22 cellular contexts compared by ENCODE assay signal in genomic region chr6:33642897-33643296, GRCh38. TPM values are rescaled to one million over a fixed set of nuclear protein-coding genes. Genes with fewer than 3 reads are reported as not detected.
DNase-seq lines count a peak whose midpoint lies in the region; ATAC-seq, FAIRE-seq and TF ChIP-seq lines count a peak whose summit lies in the region.
"Had no signal": no experiment of that assay in that cellular context is flagged by ENCODE, and none has a peak within 500 bp of the region (broad histone marks: within the 10 kb centered on the region; RNA-seq: fewer than 3 reads in every experiment).

No MANE protein-coding gene starts in this region.

- no peak overlapping the region for H3K27ac ChIP-seq in SK-N-SH (ENCODE audit: low read depth in 2 of 2, low read length in 1 of 2)
- H3K27ac ChIP-seq in HEK293 (ENCODE audit: extremely low read depth, low read depth, low read length) = no peak overlapping the region
- no peak overlapping the region for H3K27ac ChIP-seq in K562 (ENCODE audit: extremely low read depth, low read depth, low read length)
- H3K27ac ChIP-seq: KMS-11, SJCRH30 had no signal

- POLR2A ChIA-PET in SK-N-SH (lab: Yijun Ruan, JAX) (no interaction called here), HEK293 (lab: Yijun Ruan, JAX) (no interaction called here), K562 (lab: Yijun Ruan, JAX) (interaction anchor here (0.9 to 1.6 kb wide), 4 partner anchors 11 to 154 kb away, joined by 3 to 4 read pairs (median 3); no protein-coding TSS in a partner anchor)

- no peak overlapping the region for H3K9ac ChIP-seq in SK-N-SH
- H3K9ac ChIP-seq in K562 (ENCODE audit: insufficient read depth in 1 of 2, low read depth in 2 of 2, low read length in 2 of 2) = 0 out of 4 replicates have a peak overlapping the region, but pooled peaks of 1 of the 2 experiments have one; percentile 38
- H3K9ac ChIP-seq: KMS-11 had no signal

- no peak for TF ChIP-seq POLR2A in K562 (conservative IDR thresholded peaks at IDR 0.05)

- peak; percentile 48 for FAIRE-seq in K562 (lab: Jason Lieb, UNC)
- FAIRE-seq: A204.1, GM12878, HepG2 had no signal

- peaks cover 69% of the 10 kb centered on the region for H3K4me1 Mint-ChIP-seq in stimulated activated effector memory CD8-positive, alpha-beta T cell treated with anti-CD3 and anti-CD28 coated beads, Interleukin-12 subunit alpha, Interleukin-12 subunit beta, amount 100 ng/mL, for 72 hours

- H3K9me2 ChIP-seq in SK-N-SH = no peaks in the 10 kb centered on the region

- no peaks in the 10 kb centered on the region for H3K27me3 ChIP-seq in SK-N-SH (ENCODE audit: insufficient read depth)
- no peaks in the 10 kb centered on the region for H3K27me3 ChIP-seq in K562 (ENCODE audit: control insufficient read depth in 2 of 2, insufficient read depth in 2 of 2, low read length in 2 of 2)
- H3K27me3 ChIP-seq: SJCRH30 had no signal

- H3K9me3 ChIP-seq in SK-N-SH = no peaks in the 10 kb centered on the region
- H3K9me3 ChIP-seq in HEK293 (ENCODE audit: control insufficient read depth, insufficient read depth, low read depth, low read length) = no peaks in the 10 kb centered on the region
- H3K9me3 ChIP-seq in K562 (replicated peaks; ENCODE audit: control insufficient read depth, insufficient read depth, low read depth, low read length) = no peaks in the 10 kb centered on the region
- H3K9me3 ChIP-seq: SJCRH30 had no signal

- H3K4me3 ChIP-seq in SK-N-SH (ENCODE audit: low read depth in 2 of 2, low read length in 1 of 2) (no peak overlapping the region), HEK293 (ENCODE audit: low read depth, low read length) (no peak overlapping the region), K562 (no peak overlapping the region)
- H3K4me3 ChIP-seq: GM12878, SJCRH30 had no signal

- TF ChIP-seq CTCF in SK-N-SH (IDR thresholded peaks at IDR 0.05) (no peak), HEK293 (tag by site-specific recombination; IDR thresholded peaks at IDR 0.05) (no peak), K562 (IDR thresholded peaks at IDR 0.05 in 2 of 3, conservative IDR thresholded peaks at IDR 0.05 in 1 of 3; ENCODE audit: insufficient read depth in 2 of 3, low read depth in 1 of 3, low read length in 3 of 3) (no peak)

- no peaks in the 10 kb centered on the region for H3K9me3 Mint-ChIP-seq in stimulated activated effector memory CD8-positive, alpha-beta T cell treated with anti-CD3 and anti-CD28 coated beads, Interleukin-12 subunit alpha, Interleukin-12 subunit beta, amount 100 ng/mL, for 72 hours
- H3K9me3 Mint-ChIP-seq: CD4-positive, alpha-beta memory T cell had no signal

- peak overlapping the region; percentile 88 for H3K27ac Mint-ChIP-seq in stimulated activated effector memory CD8-positive, alpha-beta T cell treated with anti-CD3 and anti-CD28 coated beads, Interleukin-12 subunit alpha, Interleukin-12 subunit beta, amount 100 ng/mL, for 72 hours

- DNase-seq in SK-N-SH (peak; percentile 58), K562 (ENCODE audit: extremely low read depth in 1 of 4, low spot score in 3 of 4) (peak in 1 of 4 experiments; percentile 27), islet precursor cell (no peak), NCI-H526 treated with DMSO at 0.1 percent for 48 hours (lab: John Stamatoyannopoulos, UW) (no peak)
- DNase-seq in stimulated activated effector memory CD8-positive, alpha-beta T cell treated with anti-CD3 and anti-CD28 coated beads, Interleukin-12 subunit alpha, Interleukin-12 subunit beta, amount 100 ng/mL, for 72 hours (ENCODE audit: low spot score in 2 of 2) = no peak
- no peak for DNase-seq in effector CD4-positive, alpha-beta T cell
- DNase-seq: CD4-positive, alpha-beta memory T cell; DMS53; EL; MV-4-11; NCI-H1417 treated with DMSO at 0.1 percent for 48 hours; NCI-H187 treated with DMSO at 0.1 percent for 48 hours; NCI-H2171; NCI-H748 treated with DMSO at 0.1 percent for 48 hours; OCI-M1; SJCRH30 had no signal

- CTCF ChIA-PET in SK-N-SH (lab: Yijun Ruan, JAX) = interaction anchor here (0.9 to 1.5 kb wide), 6 partner anchors 9 to 58 kb away, joined by 3 to 8 read pairs (median 4); no protein-coding TSS in a partner anchor
- CTCF ChIA-PET in HEK293 (lab: Yijun Ruan, JAX) = interaction anchor here (0.7 to 1.1 kb wide), 4 partner anchors 9 to 63 kb away, joined by 3 to 7 read pairs (median 3); no protein-coding TSS in a partner anchor
- CTCF ChIA-PET in K562 (lab: Yijun Ruan, JAX; ENCODE audit: low intra/inter-chr PET ratio) = no interaction called here

- TF ChIP-seq RAD21 in SK-N-SH (IDR thresholded peaks at IDR 0.05; ENCODE audit: low read length) = no peak
- no peak for TF ChIP-seq RAD21 in K562 (CRISPR knock-in tag; conservative IDR thresholded peaks at IDR 0.05 in 1 of 2, IDR thresholded peaks at IDR 0.05 in 1 of 2)

- no peak overlapping the region for H2AFZ ChIP-seq in SK-N-SH (ENCODE audit: low read depth)
- H2AFZ ChIP-seq in K562 (ENCODE audit: low read depth, low read length) = no peak overlapping the region

- H3K4me1 ChIP-seq in SK-N-SH (ENCODE audit: control insufficient read depth in 1 of 2, insufficient read depth in 2 of 2, low read depth in 1 of 2, low read length in 1 of 2) (peaks cover 0 to 5% of the 10 kb centered on the region in 2 experiments; a peak in 1 of 4 replicates), HEK293 (ENCODE audit: control insufficient read depth, insufficient read depth, low read length) (no peaks in the 10 kb centered on the region), K562 (replicated peaks in 1 of 2; ENCODE audit: control insufficient read depth in 2 of 2, insufficient read depth in 2 of 2, low read length in 2 of 2) (peaks cover 0 to 23% of the 10 kb centered on the region in 2 experiments; a peak in 3 of 5 replicates)
- H3K4me1 ChIP-seq: SJCRH30 had no signal

- 93% methylated on average over 2 of the region's 4 CpGs for WGBS in SK-N-SH (ENCODE audit: low lambda C conversion rate)
- WGBS in K562 (ENCODE audit: insufficient coverage, low coverage, missing lambda C conversion rate) = 68% methylated on average over 4 of the region's 4 CpGs

- H3K36me3 ChIP-seq in SK-N-SH (replicated peaks in 1 of 2; ENCODE audit: control insufficient read depth in 1 of 2, insufficient read depth in 2 of 2, low read length in 1 of 2) (no peaks in the 10 kb centered on the region), HEK293 (ENCODE audit: control insufficient read depth in 2 of 2, insufficient read depth in 1 of 2, low read length in 2 of 2) (no peaks in the 10 kb centered on the region; a peak in 1 of 3 replicates), K562 (ENCODE audit: control insufficient read depth, insufficient read depth, low read length) (peaks cover 38% of the 10 kb centered on the region; the same call in 2 of the 3 replicates)
- H3K36me3 ChIP-seq: SJCRH30 had no signal

- in situ Hi-C loops in K562 (cut with MboI) = no loop called here

- no TSS peak for BruUV-seq in K562 (replicated peaks; lab: Mats Ljungman, UMichigan)

- no peaks in the 10 kb centered on the region for H3K9me1 ChIP-seq in K562 (ENCODE audit: control insufficient read depth, insufficient read depth, low read length)

- H4K20me1 ChIP-seq in SK-N-SH (ENCODE audit: insufficient read depth) (no peaks in the 10 kb centered on the region), K562 (replicated peaks; ENCODE audit: control insufficient read depth, insufficient read depth, low read length) (no peaks in the 10 kb centered on the region; the same call in 1 of the 2 replicates)

- no peak overlapping the region for H3K4me2 ChIP-seq in SK-N-SH
- H3K4me2 ChIP-seq in K562 (ENCODE audit: insufficient read depth, low read length) = no peak overlapping the region
- H3K4me2 ChIP-seq: KMS-11 had no signal

- intact Hi-C loops in K562 (cut with micrococcal nuclease) = no loop called here

- ATAC-seq in SK-N-SH treated with all-trans-retinoic acid at 6 μM for 48 hours = no peak
- peak; percentile 62 for ATAC-seq in K562
- no peak for ATAC-seq in stimulated activated effector memory CD8-positive, alpha-beta T cell treated with anti-CD3 and anti-CD28 coated beads, Interleukin-12 subunit alpha, Interleukin-12 subunit beta, amount 100 ng/mL, for 72 hours
- ATAC-seq: GM12878, HepG2 had no signal

- H3K79me2 ChIP-seq in SK-N-SH (ENCODE audit: insufficient read depth) (no peaks in the 10 kb centered on the region), K562 (ENCODE audit: control insufficient read depth, insufficient read depth, low read length) (no peaks in the 10 kb centered on the region; the same call in 2 of the 3 replicates)

- H3K36me3 Mint-ChIP-seq in stimulated activated effector memory CD8-positive, alpha-beta T cell treated with anti-CD3 and anti-CD28 coated beads, Interleukin-12 subunit alpha, Interleukin-12 subunit beta, amount 100 ng/mL, for 72 hours = peaks cover 64% of the 10 kb centered on the region

- TF ChIP-seq EP300 in SK-N-SH (IDR thresholded peaks at IDR 0.05; ENCODE audit: borderline replicate concordance in 1 of 2, low read depth in 1 of 2, low read length in 1 of 2) (no peak), K562 (IDR thresholded peaks at IDR 0.05; ENCODE audit: low read length) (no peak)

- H3K4me3 Mint-ChIP-seq in stimulated activated effector memory CD8-positive, alpha-beta T cell treated with anti-CD3 and anti-CD28 coated beads, Interleukin-12 subunit alpha, Interleukin-12 subunit beta, amount 100 ng/mL, for 72 hours = no peak overlapping the region
- H3K4me3 Mint-ChIP-seq: CD4-positive, alpha-beta memory T cell had no signal

- H3F3A ChIP-seq in SK-N-SH (replicated peaks; ENCODE audit: insufficient read depth) = no peaks in the 10 kb centered on the region

TF ChIP-seq in K562, 482 proteins besides CTCF, POLR2A, EP300 and RAD21 (continues in another document):
- peak; percentile 82 for TF ChIP-seq NFIC (IDR thresholded peaks at IDR 0.05)

RNA-seq across cellular contexts. Expression of gene ITPR3, which starts 21.8 kb away (rescaled TPM):
- polyA plus RNA-seq in SK-N-SH (2012; rRNA removed) (4.7 and 8.1 TPM in 2 replicates), K562 (2011; rRNA removed) (14.7 and 22.4 TPM in 2 replicates), K562 (2014; fragmentation: Illumina TruSeq; extraction: Trizol) (20.5 and 22.0 TPM in 2 replicates), K562 (2014; fragmentation: Nextera tagmentation; extraction: Ambion mirVana) (under 1 TPM; 0.39 to 0.73 TPM), K562 (2014; rRNA removed) (20.9 and 23.7 TPM in 2 replicates)
- 1.9 and 3.7 TPM in 2 replicates for polyA plus RNA-seq in SK-N-SH (2012; cell fraction: cytosol; rRNA removed)
- 22.6 and 23.4 TPM in 2 replicates for polyA plus RNA-seq in SK-N-SH (2012; cell fraction: nucleus; rRNA removed)
- total RNA-seq in K562 (2011; cell fraction: chromatin; rRNA removed; ENCODE audit: low replicate concordance) = 128 and 310 TPM in 2 replicates
- total RNA-seq in K562 (2011; cell fraction: nucleolus; rRNA removed) = 120 and 148 TPM in 2 replicates
- 89.0 and 102 TPM in 2 replicates for total RNA-seq in K562 (2011; cell fraction: nucleoplasm; rRNA removed)
- total RNA-seq in K562 (2014; rRNA removed) (13.2 and 17.2 TPM in 2 replicates), K562 (2014; rRNA removed; fragmentation: Illumina TruSeq; extraction: Trizol) (4.9 and 7.0 TPM in 2 replicates), K562 (2015; rRNA removed; fragmentation: Illumina TruSeq; extraction: Trizol) (7.0 and 7.7 TPM in 2 replicates), K562 (2021) (31.2 and 35.7 TPM in 2 replicates)
- polyA plus RNA-seq in K562 (2011; cell fraction: cytosol; rRNA removed) = 15.6 and 18.8 TPM in 2 replicates
- polyA plus RNA-seq in K562 (2011; cell fraction: nucleus; rRNA removed) = 187 and 251 TPM in 2 replicates
- polyA plus RNA-seq in K562 (2012) = 14.4 and 17.4 TPM in 2 replicates
- polyA minus RNA-seq in K562 (2011; rRNA and poly(A)+ RNA removed) = 18.8 and 19.6 TPM in 2 replicates
- polyA minus RNA-seq in K562 (2011; cell fraction: cytosol; rRNA and poly(A)+ RNA removed) = 19.1 and 27.6 TPM in 2 replicates
- 48.7 and 51.2 TPM in 2 replicates for polyA minus RNA-seq in K562 (2011; cell fraction: nucleus; rRNA and poly(A)+ RNA removed)
